Comparison of ENCODE assay signal across 11 cellular contexts in the genomic region with DNA sequence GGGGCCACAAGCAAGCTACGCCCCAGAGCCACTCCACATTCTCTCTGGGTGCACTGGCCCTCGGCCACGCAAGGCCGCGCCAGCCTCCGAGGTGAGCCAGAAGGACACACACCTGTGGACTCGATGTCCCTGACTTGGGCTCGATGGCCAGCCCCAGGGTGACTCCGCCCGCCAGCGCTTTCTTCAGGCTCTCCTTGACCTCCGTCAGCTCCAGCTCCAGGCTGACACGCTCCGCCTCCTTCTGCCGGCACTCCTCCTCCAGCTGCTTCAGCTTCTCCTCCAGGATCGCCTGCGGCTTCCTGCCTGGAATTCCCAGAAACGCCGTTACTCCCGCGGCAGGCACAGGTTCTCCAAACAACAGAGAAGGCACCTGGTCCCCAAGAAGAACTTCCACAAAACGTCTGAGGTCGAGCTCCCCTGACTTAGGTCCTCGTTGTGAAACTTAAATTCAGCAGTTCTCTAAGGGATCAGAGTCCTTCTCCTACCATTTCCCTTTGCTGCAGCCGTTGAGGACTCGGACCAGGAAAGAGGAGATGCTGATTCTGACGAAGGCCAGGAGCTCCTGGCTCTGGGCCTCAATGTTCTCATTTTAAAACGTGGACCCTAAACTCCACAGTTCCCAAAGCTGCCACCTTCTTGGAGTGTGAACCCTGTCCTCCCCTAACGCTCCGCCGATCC.
DNase-seq lines count a peak whose midpoint lies in the region; ATAC-seq and TF ChIP-seq lines count a peak whose summit lies in the region.
"Had no signal": no experiment of that assay in that cellular context is flagged by ENCODE, and none has a peak within 500 bp of the region (broad histone marks: within the 10 kb centered on the region; RNA-seq: fewer than 3 reads in every experiment).

No MANE protein-coding gene starts in this region.

- no peaks in the 10 kb centered on the region for H3K9me2 ChIP-seq in OCI-LY1 (ENCODE audit: low read depth, low read length)

- H3F3A ChIP-seq in OCI-LY1 (ENCODE audit: insufficient read depth, low read length), result no peaks in the 10 kb centered on the region

- no peak overlapping the region for H2AFZ ChIP-seq in OCI-LY1 (ENCODE audit: low read length)

- H3K27me3 ChIP-seq in OCI-LY1 (ENCODE audit: insufficient read depth, low read length) (no peaks in the 10 kb centered on the region), stomach (no peaks in the 10 kb centered on the region)

- WGBS in stomach, 5 donors, result 57 to 74% (median 67%) methylated on average over 29 to 31 of the region's 31 CpGs

- H3K4me3 ChIP-seq in OCI-LY1 (ENCODE audit: low read depth, low read length, poor library complexity, severe bottlenecking) (no peak overlapping the region), fibroblast of pulmonary artery (replicated peaks; ENCODE audit: low read depth, low read length) (no peak overlapping the region), stomach (no peak overlapping the region)
- H3K4me3 ChIP-seq: prostate gland had no signal

- peak overlapping the region; percentile 76 for H3K27ac ChIP-seq in OCI-LY1 (ENCODE audit: low read depth, low read length, poor library complexity, severe bottlenecking)
- H3K27ac ChIP-seq in stomach, result peak overlapping the region in 2 of 5 donors; percentile 33 to 68
- H3K27ac ChIP-seq: prostate gland had no signal

- intact Hi-C loops in stomach (cut with DNase I; ENCODE audit: low total_unique reads), result no loop called here

- H3K9me3 ChIP-seq in OCI-LY1 (ENCODE audit: low read length), result no peaks in the 10 kb centered on the region
- H3K9me3 ChIP-seq in stomach, result no peaks in the 10 kb centered on the region
- H3K9me3 ChIP-seq: prostate gland had no signal

- TF ChIP-seq POLR2A in stomach (IDR thresholded peaks at IDR 0.05), result no peak

- H3K4me2 ChIP-seq in OCI-LY1 (ENCODE audit: low read length), result no peak overlapping the region

- no peaks in the 10 kb centered on the region for H3K79me2 ChIP-seq in OCI-LY1 (ENCODE audit: insufficient read depth, low read length)

- no peak for TF ChIP-seq EP300 in stomach (IDR thresholded peaks at IDR 0.05)

- H3K9ac ChIP-seq in OCI-LY1 (ENCODE audit: low read length), result no peak overlapping the region

- H4K20me1 ChIP-seq in OCI-LY1 (ENCODE audit: insufficient read depth, low read length), result no peaks in the 10 kb centered on the region

- TF ChIP-seq CTCF in OCI-LY1 (IDR thresholded peaks at IDR 0.05; ENCODE audit: low read length) (no peak), fibroblast of pulmonary artery (IDR thresholded peaks at IDR 0.05; ENCODE audit: low read length, missing control alignments) (no peak), stomach (IDR thresholded peaks at IDR 0.05) (no peak)

- H3K4me1 ChIP-seq in OCI-LY1 (ENCODE audit: insufficient read depth, low read length, severe bottlenecking), result peaks cover 19% of the 10 kb centered on the region
- H3K4me1 ChIP-seq in stomach, result peaks cover 0 to 18% (median 8%) of the 10 kb centered on the region in 4 donors
- H3K4me1 ChIP-seq: prostate gland had no signal

- DNase-seq in fibroblast of pulmonary artery (ENCODE audit: low read depth) (peak; percentile 31), mesenteric fat pad (ENCODE audit: low spot score) (peak; percentile 89), stomach (peak; percentile 45), OCI-M1 (lab: John Stamatoyannopoulos, UW) (no peak), NCI-H1105 treated with DMSO at 0.1 percent for 48 hours (lab: John Stamatoyannopoulos, UW) (no peak), midbrain (lab: John Stamatoyannopoulos, UW) (no peak)
- DNase-seq: activated CD4-positive, alpha-beta T cell treated with anti-CD3 and anti-CD28 coated beads, Interleukin-2, amount 50 U/mL, for 48 hours; substantia nigra had no signal

- no peaks in the 10 kb centered on the region for H3K36me3 ChIP-seq in OCI-LY1 (ENCODE audit: insufficient read depth, low read length)
- H3K36me3 ChIP-seq in stomach, result peaks cover 33 to 96% (median 90%) of the 10 kb centered on the region in 4 donors

- no peak for ATAC-seq in HG03280 (IDR thresholded peaks at IDR 0.05; ENCODE audit: unreplicated experiment)

Comparison
In these comparisons a context has a peak if more than half of its experiments do, and no peak if none do; other contexts are left out.
1. DNase-seq: peak in fibroblast of pulmonary artery (single experiment), mesenteric fat pad (single experiment) and stomach (single experiment); none in OCI-M1 (single experiment), NCI-H1105 treated with DMSO at 0.1 percent for 48 hours (single experiment) and midbrain (single experiment).